In genomic region chr2:72038524-72038923, GRCh38 we compare ENCODE assay signal across 27 cellular contexts.
"Had no signal": no experiment of that assay in that cellular context is flagged by ENCODE, and none has a peak within 500 bp of the region (broad histone marks: within the 10 kb centered on the region; RNA-seq: fewer than 3 reads in every experiment).

No MANE protein-coding gene starts in this region.

- H3K9me3 Mint-ChIP-seq: dendritic cell treated with granulocyte-macrophage colony-stimulating factor and Interleukin-4, amounts not matched to agents 40 ng/mL and 50 ng/mL, for 4 days had no signal

- DNase-seq: colonic mucosa; cortex of kidney; effector CD8-positive, alpha-beta T cell; effector memory CD8-positive, alpha-beta T cell; endodermal cell; erythroblast; esophagus squamous epithelium; foreskin fibroblast; foreskin melanocyte; gastrocnemius medialis; glutamatergic neuron; head of caudate nucleus; heart right ventricle; hippocampal formation; immature natural killer cell; islet precursor cell; kidney; kidney glomerular epithelial cell; left colon; left ventricle myocardium inferior; mammary epithelial cell; mesendoderm; midbrain had no signal

- H3K27me3 Mint-ChIP-seq: dendritic cell treated with granulocyte-macrophage colony-stimulating factor and Interleukin-4, amounts not matched to agents 40 ng/mL and 50 ng/mL, for 4 days had no signal

- H3K27ac Mint-ChIP-seq: dendritic cell treated with granulocyte-macrophage colony-stimulating factor and Interleukin-4, amounts not matched to agents 40 ng/mL and 50 ng/mL, for 4 days; effector memory CD8-positive, alpha-beta T cell; endodermal cell; immature natural killer cell; memory B cell had no signal

- ATAC-seq: effector memory CD8-positive, alpha-beta T cell; esophagus mucosa; gastrocnemius medialis; heart right ventricle; left colon; left lobe of liver had no signal

- H3K36me3 Mint-ChIP-seq: immature natural killer cell, memory B cell had no signal

- H3K4me3 Mint-ChIP-seq: dendritic cell treated with granulocyte-macrophage colony-stimulating factor and Interleukin-4, amounts not matched to agents 40 ng/mL and 50 ng/mL, for 4 days; effector memory CD8-positive, alpha-beta T cell; endodermal cell; immature natural killer cell; memory B cell had no signal

- H3K4me1 Mint-ChIP-seq: immature natural killer cell, memory B cell had no signal
